ENCODE assay signal across 1 cellular context in genomic region chr22:44111562-44112155, GRCh38.
TF ChIP-seq lines count a peak whose summit lies in the region.

No MANE protein-coding gene starts in this region.

TF ChIP-seq in HepG2, 621 proteins besides CTCF, POLR2A, EP300 and RAD21:
- TF ChIP-seq ZNF256 (CRISPR knock-in tag; conservative IDR thresholded peaks at IDR 0.05) (no peak), ZNF770 (CRISPR knock-in tag; IDR thresholded peaks at IDR 0.05) (no peak), ZNF691 (CRISPR knock-in tag; IDR thresholded peaks at IDR 0.05; ENCODE audit: borderline replicate concordance, low read depth) (no peak), CCDC6 (CRISPR knock-in tag; IDR thresholded peaks at IDR 0.05) (no peak), ZSCAN12 (CRISPR knock-in tag; IDR thresholded peaks at IDR 0.05) (no peak), HDAC6 (IDR thresholded peaks at IDR 0.05; ENCODE audit: low read depth, low read length) (no peak)
